ENCODE assay signal across 8 cellular contexts in genomic region chr19:19642506-19643157, GRCh38. TPM values are rescaled to one million over a fixed set of nuclear protein-coding genes. Genes with fewer than 3 reads are reported as not detected.
A peak's percentile ranks its signal among the peaks of the same experiment; 100 is the strongest.
DNase-seq lines count a peak whose midpoint lies in the region; ATAC-seq, FAIRE-seq and TF ChIP-seq lines count a peak whose summit lies in the region.

No MANE protein-coding gene starts in this region.

- no peak for FAIRE-seq in bronchial epithelial cell (lab: Jason Lieb, UNC)

- H3K36me3 ChIP-seq in bronchial epithelial cell (ENCODE audit: control insufficient read depth, insufficient read depth, low read length) (peaks cover 21% of the 10 kb centered on the region), mesodermal cell (ENCODE audit: control insufficient read depth, insufficient read depth, low read length) (peaks cover 48% of the 10 kb centered on the region), stomach smooth muscle (ENCODE audit: control insufficient read depth in 2 of 2, insufficient read depth in 2 of 2, low read length in 2 of 2) (peaks cover 7 to 16% of the 10 kb centered on the region in 2 donors)

- no peak for TF ChIP-seq CTCF in bronchial epithelial cell (IDR thresholded peaks at IDR 0.05; ENCODE audit: insufficient read depth, low read length, severe bottlenecking)

- in situ Hi-C loops in SK-MEL-5 (cut with HindIII; ENCODE audit: low pct_unique_long_range_greater_than_20kb, low sequenced_read_pairs): no loop called here

- H3K4me3 ChIP-seq in bronchial epithelial cell (ENCODE audit: low read depth, low read length): peak overlapping the region; percentile 88
- peak overlapping the region; percentile 79 for H3K4me3 ChIP-seq in mesodermal cell (ENCODE audit: extremely low read depth, insufficient read depth, low read length, poor library complexity, severe bottlenecking)
- H3K4me3 ChIP-seq in stomach smooth muscle (ENCODE audit: low read length in 2 of 2): peak overlapping the region; percentile 76 to 79

- 0 to 20% methylated on average over 3 to 14 of the region's 16 CpGs for WGBS in mesodermal cell (ENCODE audit: insufficient coverage in 2 of 2), 2 experiments

- peak overlapping the region; percentile 58 to 71 for H3K9ac ChIP-seq in stomach smooth muscle (ENCODE audit: low read length in 2 of 2)

- H3K27me3 ChIP-seq in bronchial epithelial cell (ENCODE audit: control insufficient read depth, insufficient read depth, low read length) (no peaks in the 10 kb centered on the region), stomach smooth muscle (ENCODE audit: control insufficient read depth in 1 of 2, insufficient read depth in 2 of 2, low read length in 2 of 2) (peaks cover 0 to 7% of the 10 kb centered on the region in 2 donors)

- H3K9me3 ChIP-seq in mesodermal cell (ENCODE audit: control insufficient read depth, low read length): no peaks in the 10 kb centered on the region
- H3K9me3 ChIP-seq in stomach smooth muscle (ENCODE audit: control insufficient read depth in 2 of 2, low read length in 2 of 2): no peaks in the 10 kb centered on the region

- peak; percentile 37 for DNase-seq in EH (ENCODE audit: low read depth)
- DNase-seq in SK-MEL-5 (ENCODE audit: low read depth, low spot score): peak; percentile 21
- DNase-seq in bronchial epithelial cell (ENCODE audit: low read depth): no peak
- no peak for DNase-seq in cerebellar cortex (ENCODE audit: low spot score)
- no peak for DNase-seq in SK-N-DZ (ENCODE audit: low spot score)

- peak overlapping the region; percentile 10 for H3K27ac ChIP-seq in mesodermal cell (ENCODE audit: low read depth, low read length, severe bottlenecking)
- H3K27ac ChIP-seq in stomach smooth muscle (ENCODE audit: low read length): no peak overlapping the region

- ATAC-seq in HG02610 (IDR thresholded peaks at IDR 0.05; ENCODE audit: unreplicated experiment): peak; percentile 18

- H3K4me1 ChIP-seq in mesodermal cell (ENCODE audit: control insufficient read depth, insufficient read depth, low read length, poor library complexity, severe bottlenecking) (peaks cover 7% of the 10 kb centered on the region), stomach smooth muscle (ENCODE audit: control insufficient read depth, insufficient read depth, low read length) (peaks cover 14% of the 10 kb centered on the region)

RNA-seq across cellular contexts. Expression of gene GMIP, which starts 0.8 kb away (rescaled TPM):
- 1.7 and 4.3 TPM in 2 replicates for total RNA-seq in SK-MEL-5 (2014; rRNA removed; shearing (Covaris generic))
- 13.3 and 23.6 TPM in 2 replicates for polyA plus RNA-seq in SK-MEL-5 (2015; cell fraction: cytosol; rRNA removed)
- polyA plus RNA-seq in SK-MEL-5 (2015; cell fraction: nucleus; rRNA removed): 21.4 and 36.2 TPM in 2 replicates
- total RNA-seq in bronchial epithelial cell: 3.2 and 3.7 TPM in 2 replicates
- 22.4 TPM for polyA plus RNA-seq in mesodermal cell (2013, experiment 1 of 2)
- 16.1 TPM for polyA plus RNA-seq in mesodermal cell (2013, experiment 2 of 2)
- 4.3 and 4.4 TPM in 2 replicates for polyA plus RNA-seq in SK-N-DZ (2014; cell fraction: cytosol; rRNA removed)
- polyA plus RNA-seq in SK-N-DZ (2014; cell fraction: nucleus; rRNA removed): 6.4 and 16.1 TPM in 2 replicates

RNA-seq across cellular contexts. Expression of gene LPAR2, which starts 14.6 kb away (rescaled TPM):
- 2.5 and 3.0 TPM in 2 replicates for total RNA-seq in SK-MEL-5 (2014; rRNA removed; shearing (Covaris generic))
- polyA plus RNA-seq in SK-MEL-5 (2015; cell fraction: cytosol; rRNA removed): 5.0 and 6.9 TPM in 2 replicates
- 64.3 and 69.8 TPM in 2 replicates for polyA plus RNA-seq in SK-MEL-5 (2015; cell fraction: nucleus; rRNA removed)
- 5.5 and 5.6 TPM in 2 replicates for total RNA-seq in bronchial epithelial cell
- 71.4 TPM for polyA plus RNA-seq in mesodermal cell (2013, experiment 1 of 2)
- polyA plus RNA-seq in mesodermal cell (2013, experiment 2 of 2): 59.9 TPM
- polyA plus RNA-seq in SK-N-DZ (2014; cell fraction: cytosol; rRNA removed): 35.3 and 41.9 TPM in 2 replicates
- 421 and 484 TPM in 2 replicates for polyA plus RNA-seq in SK-N-DZ (2014; cell fraction: nucleus; rRNA removed)

RNA-seq across cellular contexts. Expression of gene ATP13A1, which starts 20.8 kb away (rescaled TPM):
- total RNA-seq in SK-MEL-5 (2014; rRNA removed; shearing (Covaris generic)): 21.9 and 30.5 TPM in 2 replicates
- 126 and 144 TPM in 2 replicates for polyA plus RNA-seq in SK-MEL-5 (2015; cell fraction: cytosol; rRNA removed)
- polyA plus RNA-seq in SK-MEL-5 (2015; cell fraction: nucleus; rRNA removed): 166 and 225 TPM in 2 replicates
- 20.3 and 22.7 TPM in 2 replicates for total RNA-seq in bronchial epithelial cell
- polyA plus RNA-seq in mesodermal cell (2013, experiment 1 of 2): 39.3 TPM
- 30.3 TPM for polyA plus RNA-seq in mesodermal cell (2013, experiment 2 of 2)
- 41.5 and 75.3 TPM in 2 replicates for polyA plus RNA-seq in SK-N-DZ (2014; cell fraction: cytosol; rRNA removed)
- polyA plus RNA-seq in SK-N-DZ (2014; cell fraction: nucleus; rRNA removed): 354 and 380 TPM in 2 replicates

RNA-seq across cellular contexts. Expression of gene PBX4, which starts 24.1 kb away (rescaled TPM):
- total RNA-seq in SK-MEL-5 (2014; rRNA removed; shearing (Covaris generic)): 0.34 and 0.96 TPM in 2 replicates
- polyA plus RNA-seq in SK-MEL-5 (2015; cell fraction: cytosol; rRNA removed): 0.21 and 0.25 TPM in 2 replicates
- 7.9 and 9.5 TPM in 2 replicates for polyA plus RNA-seq in SK-MEL-5 (2015; cell fraction: nucleus; rRNA removed)
- total RNA-seq in bronchial epithelial cell: 0.53 and 0.64 TPM in 2 replicates
- 5.1 TPM for polyA plus RNA-seq in mesodermal cell (2013, experiment 1 of 2)
- polyA plus RNA-seq in mesodermal cell (2013, experiment 2 of 2): 2.3 TPM
- 2.2 and 5.2 TPM in 2 replicates for polyA plus RNA-seq in SK-N-DZ (2014; cell fraction: cytosol; rRNA removed)
- 11.2 and 13.7 TPM in 2 replicates for polyA plus RNA-seq in SK-N-DZ (2014; cell fraction: nucleus; rRNA removed)

RNA-seq across cellular contexts. Expression of gene ZNF101, which starts 26.0 kb away (rescaled TPM):
- 4.5 and 8.9 TPM in 2 replicates for total RNA-seq in SK-MEL-5 (2014; rRNA removed; shearing (Covaris generic))
- 3.5 and 6.1 TPM in 2 replicates for polyA plus RNA-seq in SK-MEL-5 (2015; cell fraction: cytosol; rRNA removed)
- polyA plus RNA-seq in SK-MEL-5 (2015; cell fraction: nucleus; rRNA removed): 5.9 and 6.1 TPM in 2 replicates
- 8.7 and 14.6 TPM in 2 replicates for total RNA-seq in bronchial epithelial cell
- polyA plus RNA-seq in mesodermal cell (2013, experiment 1 of 2): 9.4 TPM
- polyA plus RNA-seq in mesodermal cell (2013, experiment 2 of 2): 9.0 TPM
- polyA plus RNA-seq in SK-N-DZ (2014; cell fraction: cytosol; rRNA removed): 9.4 and 9.5 TPM in 2 replicates
- polyA plus RNA-seq in SK-N-DZ (2014; cell fraction: nucleus; rRNA removed): 3.3 and 8.6 TPM in 2 replicates

Comparison
In these comparisons a context has a peak if more than half of its experiments do, and no peak if none do; other contexts are left out.
1. DNase-seq: peak in EH (single experiment) and SK-MEL-5 (single experiment); none in bronchial epithelial cell (single experiment), cerebellar cortex (single experiment) and SK-N-DZ (single experiment).
2. Peak in every context shown above with its lines, with median percentiles within 50 percentile points of each other: H3K4me3 ChIP-seq.